ENCODE assay signal across 12 cellular contexts in genomic region chr3:58085616-58086015, GRCh38.
DNase-seq lines count a peak whose midpoint lies in the region; ATAC-seq lines count a peak whose summit lies in the region.
"Had no signal": no experiment of that assay in that cellular context is flagged by ENCODE, and none has a peak within 500 bp of the region (broad histone marks: within the 10 kb centered on the region; RNA-seq: fewer than 3 reads in every experiment).

No MANE protein-coding gene starts in this region.

- H3K4me3 ChIP-seq in CD4-positive, CD25-positive, alpha-beta regulatory T cell (ENCODE audit: low read depth, low read length) = peak overlapping the region; percentile 11
- H3K4me3 ChIP-seq in effector memory CD4-positive, alpha-beta T cell (ENCODE audit: insufficient read depth, low read depth, low read length, poor library complexity, severe bottlenecking) = no peak overlapping the region

- peaks cover 22% of the 10 kb centered on the region for H3K36me3 Mint-ChIP-seq in CD4-positive, CD25-positive, alpha-beta regulatory T cell
- H3K36me3 Mint-ChIP-seq in central memory CD8-positive, alpha-beta T cell (ENCODE audit: insufficient read depth) = peaks cover 8% of the 10 kb centered on the region

- no peaks in the 10 kb centered on the region for H3K9me3 ChIP-seq in CD4-positive, CD25-positive, alpha-beta regulatory T cell (ENCODE audit: control insufficient read depth in 2 of 2, low read length in 2 of 2)
- no peaks in the 10 kb centered on the region for H3K9me3 ChIP-seq in effector memory CD4-positive, alpha-beta T cell (ENCODE audit: control insufficient read depth, low read length)

- no peaks in the 10 kb centered on the region for H3K27me3 Mint-ChIP-seq in CD4-positive, CD25-positive, alpha-beta regulatory T cell
- H3K27me3 Mint-ChIP-seq in central memory CD8-positive, alpha-beta T cell = no peaks in the 10 kb centered on the region
- H3K27me3 Mint-ChIP-seq: progenitor cell of endocrine pancreas had no signal

- ATAC-seq in CD4-positive, CD25-positive, alpha-beta regulatory T cell (ENCODE audit: low read depth in 2 of 2) = no peak
- ATAC-seq in GM19452 (IDR thresholded peaks at IDR 0.05; ENCODE audit: unreplicated experiment) (peak; percentile 51), HG03175 (IDR thresholded peaks at IDR 0.05; ENCODE audit: unreplicated experiment) (peak; percentile 55)
- no peak for ATAC-seq in central memory CD8-positive, alpha-beta T cell (replicated peaks; ENCODE audit: extremely low read depth, poor library complexity, severe bottlenecking)

- H3K9me3 Mint-ChIP-seq in CD4-positive, CD25-positive, alpha-beta regulatory T cell = peaks cover 0 to 3% (median 0%) of the 10 kb centered on the region in 7 donors
- no peaks in the 10 kb centered on the region for H3K9me3 Mint-ChIP-seq in central memory CD8-positive, alpha-beta T cell
- H3K9me3 Mint-ChIP-seq: brain had no signal

- peaks cover 29% of the 10 kb centered on the region for H3K4me1 ChIP-seq in CD4-positive, CD25-positive, alpha-beta regulatory T cell (ENCODE audit: control insufficient read depth, insufficient read depth, low read length, poor library complexity, severe bottlenecking)
- H3K4me1 ChIP-seq in effector memory CD4-positive, alpha-beta T cell (ENCODE audit: control insufficient read depth, insufficient read depth, low read length, poor library complexity, severe bottlenecking) = peaks cover 2% of the 10 kb centered on the region

- H3K27ac ChIP-seq in CD4-positive, CD25-positive, alpha-beta regulatory T cell (ENCODE audit: insufficient read depth, low read length, poor library complexity, severe bottlenecking) = peak overlapping the region; percentile 44
- no peak overlapping the region for H3K27ac ChIP-seq in effector memory CD4-positive, alpha-beta T cell (ENCODE audit: insufficient read depth, low read length, poor library complexity, severe bottlenecking)

- peak in 1 of 3 donors; percentile 29 for DNase-seq in CD4-positive, CD25-positive, alpha-beta regulatory T cell
- no peak for DNase-seq in central memory CD8-positive, alpha-beta T cell (ENCODE audit: low spot score in 2 of 2)
- DNase-seq in NCI-H524 (lab: John Stamatoyannopoulos, UW) (no peak), SHP77 (lab: John Stamatoyannopoulos, UW) (no peak), DMS114 treated with DMSO at 0.1 percent for 48 hours (lab: John Stamatoyannopoulos, UW; ENCODE audit: unreplicated experiment) (no peak)
- DNase-seq in effector memory CD4-positive, alpha-beta T cell = no peak
- DNase-seq: Karpas-422, NCI-H446 had no signal

- H3K27me3 ChIP-seq in CD4-positive, CD25-positive, alpha-beta regulatory T cell (ENCODE audit: control insufficient read depth, insufficient read depth, low read length) = no peaks in the 10 kb centered on the region
- H3K27me3 ChIP-seq in effector memory CD4-positive, alpha-beta T cell (replicated peaks; ENCODE audit: control insufficient read depth, insufficient read depth, low read length, poor library complexity, severe bottlenecking) = no peaks in the 10 kb centered on the region

- peaks cover 32 to 60% (median 40%) of the 10 kb centered on the region in 4 donors for H3K4me1 Mint-ChIP-seq in CD4-positive, CD25-positive, alpha-beta regulatory T cell
- H3K4me1 Mint-ChIP-seq in central memory CD8-positive, alpha-beta T cell = peaks cover 16% of the 10 kb centered on the region

- peak overlapping the region; percentile 92 to 95 (median 92) for H3K27ac Mint-ChIP-seq in CD4-positive, CD25-positive, alpha-beta regulatory T cell
- peak overlapping the region; percentile 38 for H3K27ac Mint-ChIP-seq in central memory CD8-positive, alpha-beta T cell (ENCODE audit: low read depth)
- H3K27ac Mint-ChIP-seq: brain, progenitor cell of endocrine pancreas had no signal

- H3K36me3 ChIP-seq in CD4-positive, CD25-positive, alpha-beta regulatory T cell (ENCODE audit: control insufficient read depth, insufficient read depth, low read length) = peaks cover 4% of the 10 kb centered on the region
- no peaks in the 10 kb centered on the region for H3K36me3 ChIP-seq in effector memory CD4-positive, alpha-beta T cell (ENCODE audit: control insufficient read depth, insufficient read depth, low read length)

- peak overlapping the region in 3 of 4 donors; percentile 31 to 66 (median 31) for H3K4me3 Mint-ChIP-seq in CD4-positive, CD25-positive, alpha-beta regulatory T cell
- no peak overlapping the region for H3K4me3 Mint-ChIP-seq in central memory CD8-positive, alpha-beta T cell
- H3K4me3 Mint-ChIP-seq: brain had no signal

Comparison
In these comparisons a context has a peak if more than half of its experiments do, and no peak if none do; other contexts are left out.
1. ATAC-seq: peak in GM19452 (single experiment) and HG03175 (single experiment); none in CD4-positive, CD25-positive, alpha-beta regulatory T cell (0 of 2) and central memory CD8-positive, alpha-beta T cell (single experiment).